11 cellular contexts compared by ENCODE assay signal in genomic region chr19:47093254-47093653, GRCh38. TPM values are rescaled to one million over a fixed set of nuclear protein-coding genes. Genes with fewer than 3 reads are reported as not detected.
A peak's percentile ranks its signal among the peaks of the same experiment; 100 is the strongest.
DNase-seq lines count a peak whose midpoint lies in the region; ATAC-seq, FAIRE-seq and TF ChIP-seq lines count a peak whose summit lies in the region.
"Had no signal": no experiment of that assay in that cellular context is flagged by ENCODE, and none has a peak within 500 bp of the region (broad histone marks: within the 10 kb centered on the region; RNA-seq: fewer than 3 reads in every experiment).

No MANE protein-coding gene starts in this region.

- H3K79me1 ChIP-seq in H9 (ENCODE audit: insufficient read depth, low read depth, low read length, poor library complexity, severe bottlenecking), result peaks cover 7% of the 10 kb centered on the region

- no peak overlapping the region for H2BK12ac ChIP-seq in H9 (ENCODE audit: insufficient read length, low read depth, low read length)

- no peak for ATAC-seq in body of pancreas

- WGBS in body of pancreas, 2 donors, result 76 to 96% methylated on average over 5 of the region's 5 CpGs
- WGBS in H9 (ENCODE audit: extremely low coverage, insufficient read length, low lambda C conversion rate), result no CpG with 5 or more reads among the region's 5 CpGs

- no peak overlapping the region for H4K5ac ChIP-seq in H9 (ENCODE audit: insufficient read length, low read depth, low read length)

- H2AK5ac ChIP-seq in H9 (ENCODE audit: insufficient read length, low read length), result no peak overlapping the region

- H4K91ac ChIP-seq in H9 (ENCODE audit: insufficient read length, low read depth, low read length), result no peak overlapping the region

- no peak overlapping the region for H3K9ac ChIP-seq in H9 (ENCODE audit: extremely low read depth, insufficient read length, low read length)

- H3K27me3 Mint-ChIP-seq in H9 (ENCODE audit: low read depth), result no peaks in the 10 kb centered on the region

- peaks cover 44% of the 10 kb centered on the region for H3K36me3 ChIP-seq in effector memory CD4-positive, alpha-beta T cell (ENCODE audit: control insufficient read depth, insufficient read depth, low read length)
- peaks cover 9 to 10% of the 10 kb centered on the region in 2 donors for H3K36me3 ChIP-seq in body of pancreas (replicated peaks in 1 of 2; ENCODE audit: insufficient read depth in 1 of 2, low read depth in 2 of 2)

- no peak for TF ChIP-seq POLR2A in body of pancreas (IDR thresholded peaks at IDR 0.05)

- no peaks in the 10 kb centered on the region for H4K20me1 ChIP-seq in H9 (ENCODE audit: control insufficient read depth, insufficient read depth, insufficient read length)

- H3T11ph ChIP-seq in H9 (ENCODE audit: low read length), result no peak overlapping the region

- H3K9me3 Mint-ChIP-seq in H9, result no peaks in the 10 kb centered on the region
- H3K9me3 Mint-ChIP-seq: nephron had no signal

- no peak overlapping the region for H3K4ac ChIP-seq in H9 (ENCODE audit: low read depth, low read length)

- H3K18ac ChIP-seq in H9 (ENCODE audit: insufficient read length, low read depth, low read length), result no peak overlapping the region

- no peak overlapping the region for H2AFZ ChIP-seq in H9 (ENCODE audit: low read length)

- no peaks in the 10 kb centered on the region for H3K23me2 ChIP-seq in H9 (ENCODE audit: insufficient read length, low read depth, low read length, poor library complexity, severe bottlenecking)

- no peak for FAIRE-seq in RCC 7860 (lab: Jason Lieb, UNC)
- FAIRE-seq: H54 had no signal

- no peaks in the 10 kb centered on the region for H3K27me3 ChIP-seq in effector memory CD4-positive, alpha-beta T cell (replicated peaks; ENCODE audit: control insufficient read depth, insufficient read depth, low read length, poor library complexity, severe bottlenecking)
- H3K27me3 ChIP-seq in body of pancreas, result no peaks in the 10 kb centered on the region
- no peaks in the 10 kb centered on the region for H3K27me3 ChIP-seq in H9 (ENCODE audit: insufficient read depth, low read length)

- peak overlapping the region; percentile 85 for H3K27ac ChIP-seq in effector memory CD4-positive, alpha-beta T cell (ENCODE audit: insufficient read depth, low read length, poor library complexity, severe bottlenecking)
- peak overlapping the region in 2 of 4 donors; percentile 84 to 93 for H3K27ac ChIP-seq in body of pancreas
- H3K27ac ChIP-seq in H9 (ENCODE audit: insufficient read length, low read depth, low read length), result no peak overlapping the region
- H3K27ac ChIP-seq: SK-N-MC had no signal

- no peak overlapping the region for H3K4me2 ChIP-seq in H9 (ENCODE audit: insufficient read depth, insufficient read length, low read length)

- peaks cover 37 to 68% (median 57%) of the 10 kb centered on the region in 3 experiments for H3K36me3 Mint-ChIP-seq in H9 (ENCODE audit: insufficient read depth in 1 of 3, low read depth in 3 of 3)

- peaks cover 22% of the 10 kb centered on the region for H3K4me1 ChIP-seq in effector memory CD4-positive, alpha-beta T cell (ENCODE audit: control insufficient read depth, insufficient read depth, low read length, poor library complexity, severe bottlenecking)
- H3K4me1 ChIP-seq in body of pancreas (peaks cover 53% of the 10 kb centered on the region), H9 (ENCODE audit: insufficient read depth, low read length) (no peaks in the 10 kb centered on the region; the same call in 1 of the 2 replicates)

- no peak overlapping the region for H2BK120ac ChIP-seq in H9 (ENCODE audit: low read depth, low read length, poor library complexity, severe bottlenecking)

- TF ChIP-seq CTCF in GM12865 (IDR thresholded peaks at IDR 0.05; ENCODE audit: insufficient read depth, low read depth, low read length, missing control alignments) (no peak), body of pancreas (IDR thresholded peaks at IDR 0.05) (no peak), H9 (conservative IDR thresholded peaks at IDR 0.05) (no peak)

- no peak overlapping the region for H3K4me3 ChIP-seq in GM12865 (ENCODE audit: low read depth, low read length)
- H3K4me3 ChIP-seq in effector memory CD4-positive, alpha-beta T cell (ENCODE audit: insufficient read depth, low read depth, low read length, poor library complexity, severe bottlenecking), result no peak overlapping the region
- H3K4me3 ChIP-seq in body of pancreas, result no peak overlapping the region
- H3K4me3 ChIP-seq: SK-N-MC had no signal

- no peak overlapping the region for H4K8ac ChIP-seq in H9 (replicated peaks; ENCODE audit: insufficient read length, low read depth, low read length)

- H3K27ac Mint-ChIP-seq in H9, result peak overlapping the region in 1 of 3 experiments; percentile 55; a peak in 1 of 7 replicates

- H3K9me3 ChIP-seq in effector memory CD4-positive, alpha-beta T cell (ENCODE audit: control insufficient read depth, low read length), result no peaks in the 10 kb centered on the region
- H3K9me3 ChIP-seq in body of pancreas (no peaks in the 10 kb centered on the region), H9 (ENCODE audit: control insufficient read depth, low read depth, low read length) (no peaks in the 10 kb centered on the region)

- no peak overlapping the region for H2BK15ac ChIP-seq in H9 (ENCODE audit: low read depth, low read length)

- DNase-seq in GM12865 (ENCODE audit: low read depth), result peak; percentile 73
- peak; percentile 21 for DNase-seq in RCC 7860 (ENCODE audit: low spot score)
- no peak for DNase-seq in effector memory CD4-positive, alpha-beta T cell
- peak; percentile 37 for DNase-seq in renal cortical epithelial cell (ENCODE audit: low read depth)
- DNase-seq in body of pancreas, result no peak
- DNase-seq in cerebellar nuclear complex (lab: John Stamatoyannopoulos, UW), result no peak
- no peak for DNase-seq in H9
- DNase-seq: dermis blood vessel endothelial cell had no signal

- no peak overlapping the region for H3K14ac ChIP-seq in H9 (ENCODE audit: insufficient read depth, low read length)

- no peak overlapping the region for H3K4me3 Mint-ChIP-seq in H9
- H3K4me3 Mint-ChIP-seq: nephron had no signal

- H3K4me1 Mint-ChIP-seq in H9, result peaks cover 24 to 32% of the 10 kb centered on the region in 2 experiments

- H3K79me2 ChIP-seq in H9 (ENCODE audit: insufficient read depth, low read length), result peaks cover 4% of the 10 kb centered on the region; the same call in 1 of the 2 replicates

- H3K56ac ChIP-seq in H9 (ENCODE audit: insufficient read length, low read depth, low read length), result no peak overlapping the region

- no peak overlapping the region for H2BK5ac ChIP-seq in H9 (ENCODE audit: insufficient read length, low read length)

- H2BK20ac ChIP-seq in H9 (ENCODE audit: low read depth, low read length, poor library complexity, severe bottlenecking), result no peak overlapping the region

- H3K23ac ChIP-seq in H9 (ENCODE audit: insufficient read length, low read depth, low read length), result no peak overlapping the region

- intact Hi-C loops in body of pancreas (cut with DNase I), result no loop called here

RNA-seq across cellular contexts. Expression of gene ZC3H4, which starts 20.3 kb away (rescaled TPM):
- total RNA-seq in renal cortical epithelial cell (7.5 and 20.4 TPM in 2 replicates), body of pancreas (10 to 100 TPM; 18.9 to 34.3 TPM), H9 (2021) (105 and 109 TPM in 2 replicates)

RNA-seq across cellular contexts. Expression of gene SAE1, which starts 37.4 kb away (rescaled TPM):
- 106 and 164 TPM in 2 replicates for total RNA-seq in renal cortical epithelial cell
- total RNA-seq in body of pancreas, result 10 to 100 TPM; 14.5 to 21.5 TPM
- total RNA-seq in H9 (2021), result 232 and 234 TPM in 2 replicates

RNA-seq across cellular contexts. Expression of gene TMEM160, which starts 44.8 kb away (rescaled TPM):
- total RNA-seq in renal cortical epithelial cell (11.6 and 35.8 TPM in 2 replicates), body of pancreas (10 to 100 TPM; 31.3 to 37.6 TPM), H9 (2021) (65.1 and 66.9 TPM in 2 replicates)

Comparison
In these comparisons a context has a peak if more than half of its experiments do, and no peak if none do; other contexts are left out.
1. DNase-seq: peak in GM12865 (single experiment), RCC 7860 (single experiment) and renal cortical epithelial cell (single experiment); none in effector memory CD4-positive, alpha-beta T cell (0 of 3), body of pancreas (0 of 4), cerebellar nuclear complex (0 of 2) and H9 (single experiment).